In genomic region chr14:89340200-89340667, GRCh38 we compare ENCODE assay signal across 11 cellular contexts.
DNase-seq lines count a peak whose midpoint lies in the region; ATAC-seq and TF ChIP-seq lines count a peak whose summit lies in the region.
"Had no signal": no experiment of that assay in that cellular context is flagged by ENCODE, and none has a peak within 500 bp of the region (broad histone marks: within the 10 kb centered on the region; RNA-seq: fewer than 3 reads in every experiment).

No MANE protein-coding gene starts in this region.

- no peak overlapping the region for H2AFZ ChIP-seq in Loucy (ENCODE audit: low read length)

- H3K27me3 Mint-ChIP-seq in endodermal cell (ENCODE audit: insufficient read depth) = no peaks in the 10 kb centered on the region
- H3K27me3 Mint-ChIP-seq in mesothelial cell of epicardium (ENCODE audit: low read depth) = no peaks in the 10 kb centered on the region

- H3K27ac ChIP-seq in BLaER1 (peak overlapping the region; percentile 85), endodermal cell (ENCODE audit: low read depth, low read length) (no peak overlapping the region)
- H3K27ac ChIP-seq: SJSA1 had no signal

- peaks cover 79% of the 10 kb centered on the region for H3K4me1 Mint-ChIP-seq in endodermal cell
- H3K4me1 Mint-ChIP-seq in mesothelial cell of epicardium = peaks cover 49% of the 10 kb centered on the region

- H3F3A ChIP-seq in Loucy (ENCODE audit: low read depth) = no peaks in the 10 kb centered on the region

- H3K36me3 Mint-ChIP-seq in endodermal cell (ENCODE audit: low read depth) = peaks cover 6% of the 10 kb centered on the region
- H3K36me3 Mint-ChIP-seq in mesothelial cell of epicardium = no peaks in the 10 kb centered on the region

- ATAC-seq in GM19452 (IDR thresholded peaks at IDR 0.05; ENCODE audit: unreplicated experiment) (no peak), GM18498 (IDR thresholded peaks at IDR 0.05; ENCODE audit: unreplicated experiment) (no peak)

- H3K27me3 ChIP-seq in BLaER1 (no peaks in the 10 kb centered on the region), Loucy (ENCODE audit: insufficient read depth, low read length, poor library complexity, severe bottlenecking) (no peaks in the 10 kb centered on the region), endodermal cell (ENCODE audit: control insufficient read depth, insufficient read depth, low read length, poor library complexity, severe bottlenecking) (no peaks in the 10 kb centered on the region)
- H3K27me3 ChIP-seq: SJSA1 had no signal

- H3K9me3 Mint-ChIP-seq in endodermal cell (no peaks in the 10 kb centered on the region), mesothelial cell of epicardium (no peaks in the 10 kb centered on the region)

- H3K4me2 ChIP-seq in BLaER1 = peak overlapping the region; percentile 96
- H3K4me2 ChIP-seq in Loucy (ENCODE audit: low read depth, low read length, poor library complexity, severe bottlenecking) = no peak overlapping the region

- TF ChIP-seq CTCF in Loucy (conservative IDR thresholded peaks at IDR 0.05; ENCODE audit: low read length) (no peak), endodermal cell (conservative IDR thresholded peaks at IDR 0.05) (no peak), mesothelial cell of epicardium (IDR thresholded peaks at IDR 0.05; ENCODE audit: unreplicated experiment) (no peak)

- H3K79me2 ChIP-seq in Loucy (ENCODE audit: insufficient read depth, low read length) = peaks cover 90% of the 10 kb centered on the region

- peaks cover 35% of the 10 kb centered on the region for H3K4me1 ChIP-seq in BLaER1
- H3K4me1 ChIP-seq in Loucy (ENCODE audit: insufficient read depth, low read length, poor library complexity, severe bottlenecking) = peaks cover 21% of the 10 kb centered on the region
- peaks cover 34% of the 10 kb centered on the region for H3K4me1 ChIP-seq in endodermal cell (ENCODE audit: control insufficient read depth, insufficient read depth, low read length)

- H3K9me3 ChIP-seq in BLaER1 = no peaks in the 10 kb centered on the region
- H3K9me3 ChIP-seq in Loucy (ENCODE audit: insufficient read depth, low read depth, low read length) = no peaks in the 10 kb centered on the region
- no peaks in the 10 kb centered on the region for H3K9me3 ChIP-seq in endodermal cell (ENCODE audit: control insufficient read depth, low read length)
- H3K9me3 ChIP-seq: SJSA1 had no signal

- H3K27ac Mint-ChIP-seq in endodermal cell (no peak overlapping the region), mesothelial cell of epicardium (peak overlapping the region; percentile 88)

- H3K4me3 Mint-ChIP-seq in endodermal cell (peak overlapping the region; percentile 24), mesothelial cell of epicardium (no peak overlapping the region)

- peak overlapping the region; percentile 75 for H3K9ac ChIP-seq in BLaER1
- peak overlapping the region; percentile 42 for H3K9ac ChIP-seq in Loucy (ENCODE audit: low read depth, low read length, poor library complexity, severe bottlenecking)
- no peak overlapping the region for H3K9ac ChIP-seq in endodermal cell (ENCODE audit: extremely low read depth, low read length, poor library complexity, severe bottlenecking)

- H3K9me2 ChIP-seq in Loucy (replicated peaks; ENCODE audit: low read depth, low read length) = no peaks in the 10 kb centered on the region

- 92 to 95% methylated on average over 3 of the region's 4 CpGs for WGBS in endodermal cell (ENCODE audit: insufficient coverage in 1 of 2, insufficient read length in 1 of 2), 2 experiments

- H3K36me3 ChIP-seq in BLaER1 (peaks cover 18% of the 10 kb centered on the region), Loucy (ENCODE audit: insufficient read depth, low read length) (peaks cover 7% of the 10 kb centered on the region), endodermal cell (ENCODE audit: control insufficient read depth, insufficient read depth, low read length) (no peaks in the 10 kb centered on the region)
- H3K36me3 ChIP-seq: SJSA1 had no signal

- DNase-seq in endodermal cell = no peak
- DNase-seq in mesothelial cell of epicardium (ENCODE audit: low spot score in 2 of 2, unreplicated experiment in 2 of 2) = no peak
- no peak for DNase-seq in hippocampal formation (lab: John Stamatoyannopoulos, UW)
- DNase-seq in NCI-H1105 (lab: John Stamatoyannopoulos, UW) = no peak
- DNase-seq: DMS153, MM.1S had no signal

- H4K20me1 ChIP-seq in BLaER1 (0 out of 2 replicates have a peak, but pooled peaks cover 6% of the 10 kb centered on the region), Loucy (ENCODE audit: insufficient read depth, low read length, poor library complexity, severe bottlenecking) (peaks cover 11% of the 10 kb centered on the region)

- peak overlapping the region; percentile 46; the same call in 1 of the 2 replicates for H3K4me3 ChIP-seq in BLaER1
- H3K4me3 ChIP-seq in Loucy (ENCODE audit: low read length, poor library complexity, severe bottlenecking) = no peak overlapping the region
- H3K4me3 ChIP-seq in endodermal cell (ENCODE audit: low read length) = no peak overlapping the region
- H3K4me3 ChIP-seq: SJSA1 had no signal
